18 cellular contexts compared by ENCODE assay signal in genomic region chr21:46248827-46249226, GRCh38. TPM values are rescaled to one million over a fixed set of nuclear protein-coding genes. Genes with fewer than 3 reads are reported as not detected.
DNase-seq lines count a peak whose midpoint lies in the region; ATAC-seq, FAIRE-seq and TF ChIP-seq lines count a peak whose summit lies in the region.
"Had no signal": no experiment of that assay in that cellular context is flagged by ENCODE, and none has a peak within 500 bp of the region (broad histone marks: within the 10 kb centered on the region; RNA-seq: fewer than 3 reads in every experiment).

No MANE protein-coding gene starts in this region.

- H4K20me1 ChIP-seq in H9 (ENCODE audit: control insufficient read depth, insufficient read depth, insufficient read length): no peaks in the 10 kb centered on the region
- 0 out of 2 replicates have a peak, but pooled peaks cover 8% of the 10 kb centered on the region for H4K20me1 ChIP-seq in K562 (replicated peaks; ENCODE audit: control insufficient read depth, insufficient read depth, low read length)

- H3K23ac ChIP-seq in H9 (ENCODE audit: insufficient read length, low read depth, low read length): no peak overlapping the region

- ATAC-seq in activated CD8-positive, alpha-beta memory T cell treated with anti-CD3 and anti-CD28 coated beads, Interleukin-2, amount 10 ng/mL, durations not matched to agents 7 days and 5 days: no peak
- ATAC-seq in K562: no peak
- ATAC-seq: Panc1 had no signal

- no peak for TF ChIP-seq POLR2A in K562 (conservative IDR thresholded peaks at IDR 0.05)
- TF ChIP-seq POLR2A in lower leg skin (IDR thresholded peaks at IDR 0.05): no peak

- no peak overlapping the region for H3K9ac ChIP-seq in H9 (ENCODE audit: extremely low read depth, insufficient read length, low read length)
- H3K9ac ChIP-seq in K562 (ENCODE audit: insufficient read depth in 1 of 2, low read depth in 2 of 2, low read length in 2 of 2): no peak overlapping the region
- H3K9ac ChIP-seq: BLaER1 had no signal

- H3K56ac ChIP-seq in H9 (ENCODE audit: insufficient read length, low read depth, low read length): no peak overlapping the region

- no peak overlapping the region for H2BK12ac ChIP-seq in H9 (ENCODE audit: insufficient read length, low read depth, low read length)

- no peak overlapping the region for H3K18ac ChIP-seq in H9 (ENCODE audit: insufficient read length, low read depth, low read length)

- no CpG with 5 or more reads among the region's 2 CpGs for WGBS in H9 (ENCODE audit: extremely low coverage, insufficient read length, low lambda C conversion rate)
- 97% methylated on average over 2 of the region's 2 CpGs for WGBS in K562 (ENCODE audit: insufficient coverage, low coverage, missing lambda C conversion rate)
- 83 to 91% methylated on average over 2 of the region's 2 CpGs for WGBS in lower leg skin, 2 donors

- TF ChIP-seq CTCF in H9 (conservative IDR thresholded peaks at IDR 0.05) (no peak), K562 (IDR thresholded peaks at IDR 0.05 in 2 of 3, conservative IDR thresholded peaks at IDR 0.05 in 1 of 3; ENCODE audit: insufficient read depth in 2 of 3, low read depth in 1 of 3, low read length in 3 of 3) (no peak), nephron progenitor cell (IDR thresholded peaks at IDR 0.05) (no peak), lower leg skin (IDR thresholded peaks at IDR 0.05) (no peak)

- TSS peak; percentile 21 for BruUV-seq in K562 (replicated peaks; lab: Mats Ljungman, UMichigan)

- no peak overlapping the region for H3T11ph ChIP-seq in H9 (ENCODE audit: low read length)

- in situ Hi-C loops in K562 (cut with MboI): no loop called here

- H2BK120ac ChIP-seq in H9 (ENCODE audit: low read depth, low read length, poor library complexity, severe bottlenecking): no peak overlapping the region

- peaks cover 37% of the 10 kb centered on the region for H3K4me1 Mint-ChIP-seq in activated CD8-positive, alpha-beta memory T cell treated with anti-CD3 and anti-CD28 coated beads, Interleukin-2, amount 10 ng/mL, durations not matched to agents 7 days and 5 days
- no peaks in the 10 kb centered on the region for H3K4me1 Mint-ChIP-seq in H9
- peaks cover 7% of the 10 kb centered on the region for H3K4me1 Mint-ChIP-seq in nephron progenitor cell

- no peak overlapping the region for H4K8ac ChIP-seq in H9 (replicated peaks; ENCODE audit: insufficient read length, low read depth, low read length)

- intact Hi-C loops in K562 (cut with micrococcal nuclease) (no loop called here), lower leg skin (cut with DNase I; ENCODE audit: low total_unique reads) (no loop called here)

- no peak for TF ChIP-seq RAD21 in K562 (CRISPR knock-in tag; conservative IDR thresholded peaks at IDR 0.05 in 1 of 2, IDR thresholded peaks at IDR 0.05 in 1 of 2)

- H3K79me2 ChIP-seq in H9 (ENCODE audit: insufficient read depth, low read length) (no peaks in the 10 kb centered on the region), K562 (ENCODE audit: control insufficient read depth, insufficient read depth, low read length) (no peaks in the 10 kb centered on the region; the same call in 1 of the 3 replicates)

- H3K9me3 ChIP-seq in H9 (ENCODE audit: control insufficient read depth, low read depth, low read length) (no peaks in the 10 kb centered on the region), K562 (replicated peaks; ENCODE audit: control insufficient read depth, insufficient read depth, low read depth, low read length) (no peaks in the 10 kb centered on the region)
- H3K9me3 ChIP-seq: BLaER1, MG63 had no signal

- H3K27me3 ChIP-seq in H9 (ENCODE audit: insufficient read depth, low read length) (no peaks in the 10 kb centered on the region), K562 (ENCODE audit: control insufficient read depth in 2 of 2, insufficient read depth in 2 of 2, low read length in 2 of 2) (no peaks in the 10 kb centered on the region)
- H3K27me3 ChIP-seq: BLaER1, MG63 had no signal

- H3K4me2 ChIP-seq in H9 (ENCODE audit: insufficient read depth, insufficient read length, low read length): no peak overlapping the region
- H3K4me2 ChIP-seq in K562 (ENCODE audit: insufficient read depth, low read length): no peak overlapping the region
- H3K4me2 ChIP-seq: BLaER1 had no signal

- peaks cover 55% of the 10 kb centered on the region for H3K36me3 Mint-ChIP-seq in activated CD8-positive, alpha-beta memory T cell treated with anti-CD3 and anti-CD28 coated beads, Interleukin-2, amount 10 ng/mL, durations not matched to agents 7 days and 5 days
- H3K36me3 Mint-ChIP-seq in H9 (ENCODE audit: insufficient read depth in 1 of 3, low read depth in 3 of 3): peaks cover 48 to 91% (median 78%) of the 10 kb centered on the region in 3 experiments
- peaks cover 66% of the 10 kb centered on the region for H3K36me3 Mint-ChIP-seq in nephron progenitor cell (ENCODE audit: low read depth)

- H2BK20ac ChIP-seq in H9 (ENCODE audit: low read depth, low read length, poor library complexity, severe bottlenecking): no peak overlapping the region

- H3K27me3 Mint-ChIP-seq in activated CD8-positive, alpha-beta memory T cell treated with anti-CD3 and anti-CD28 coated beads, Interleukin-2, amount 10 ng/mL, durations not matched to agents 7 days and 5 days: no peaks in the 10 kb centered on the region
- H3K27me3 Mint-ChIP-seq in H9 (ENCODE audit: low read depth) (no peaks in the 10 kb centered on the region), nephron progenitor cell (ENCODE audit: low read depth, poor library complexity) (peaks cover 1% of the 10 kb centered on the region)
- H3K27me3 Mint-ChIP-seq: CD4-positive, CD25-positive, alpha-beta regulatory T cell had no signal

- H3K4me3 Mint-ChIP-seq in activated CD8-positive, alpha-beta memory T cell treated with anti-CD3 and anti-CD28 coated beads, Interleukin-2, amount 10 ng/mL, durations not matched to agents 7 days and 5 days: no peak overlapping the region
- H3K4me3 Mint-ChIP-seq in H9 (no peak overlapping the region), nephron progenitor cell (no peak overlapping the region)
- H3K4me3 Mint-ChIP-seq: CD4-positive, CD25-positive, alpha-beta regulatory T cell had no signal

- H3K9me1 ChIP-seq in K562 (ENCODE audit: control insufficient read depth, insufficient read depth, low read length): no peaks in the 10 kb centered on the region

- H3K4me3 ChIP-seq in K562 (no peak overlapping the region), lower leg skin (ENCODE audit: low read depth, poor library complexity, severe bottlenecking) (no peak overlapping the region)
- H3K4me3 ChIP-seq: BLaER1, MG63 had no signal

- TF ChIP-seq EP300 in K562 (IDR thresholded peaks at IDR 0.05; ENCODE audit: low read length): no peak

- no peaks in the 10 kb centered on the region for H3K9me3 Mint-ChIP-seq in activated CD8-positive, alpha-beta memory T cell treated with anti-CD3 and anti-CD28 coated beads, Interleukin-2, amount 10 ng/mL, durations not matched to agents 7 days and 5 days (ENCODE audit: low read depth)
- no peaks in the 10 kb centered on the region for H3K9me3 Mint-ChIP-seq in H9
- no peaks in the 10 kb centered on the region for H3K9me3 Mint-ChIP-seq in nephron progenitor cell
- H3K9me3 Mint-ChIP-seq: CD4-positive, CD25-positive, alpha-beta regulatory T cell had no signal

- POLR2A ChIA-PET in K562 (lab: Yijun Ruan, JAX): interaction anchor here (0.6 to 1.1 kb wide), 5 partner anchors 9 to 39 kb away, joined by 3 to 4 read pairs (median 3); no protein-coding TSS in a partner anchor

- H3K27ac ChIP-seq in H9 (ENCODE audit: insufficient read length, low read depth, low read length): no peak overlapping the region
- no peak overlapping the region for H3K27ac ChIP-seq in K562 (ENCODE audit: extremely low read depth, low read depth, low read length)
- H3K27ac ChIP-seq: BLaER1, RWPE1 had no signal

- no peak overlapping the region for H4K5ac ChIP-seq in H9 (ENCODE audit: insufficient read length, low read depth, low read length)

- DNase-seq in activated CD8-positive, alpha-beta memory T cell treated with anti-CD3 and anti-CD28 coated beads, Interleukin-2, amount 10 ng/mL, durations not matched to agents 7 days and 5 days: no peak
- no peak for DNase-seq in activated CD8-positive, alpha-beta memory T cell treated with anti-CD3 and anti-CD28 coated beads for 24 hours
- DNase-seq in H9: no peak
- no peak for DNase-seq in K562 (ENCODE audit: extremely low read depth in 1 of 4, low spot score in 3 of 4)
- DNase-seq in nephron progenitor cell: no peak
- DNase-seq in lower leg skin (ENCODE audit: low spot score in 2 of 2): no peak
- DNase-seq in NCI-H82 treated with DMSO at 0.1 percent for 48 hours (lab: John Stamatoyannopoulos, UW; ENCODE audit: unreplicated experiment): no peak
- DNase-seq: CD4-positive, CD25-positive, alpha-beta regulatory T cell; MG63; NCI-H1694; NCI-H2227 treated with DMSO at 0.1 percent for 48 hours; NCI-H526 treated with DMSO at 0.1 percent for 48 hours had no signal

- H3K4me1 ChIP-seq in H9 (ENCODE audit: insufficient read depth, low read length): no peaks in the 10 kb centered on the region
- H3K4me1 ChIP-seq in K562 (replicated peaks in 1 of 2; ENCODE audit: control insufficient read depth in 2 of 2, insufficient read depth in 2 of 2, low read length in 2 of 2): peaks cover 9 to 14% of the 10 kb centered on the region in 2 experiments; a peak in 4 of 5 replicates

- H3K4ac ChIP-seq in H9 (ENCODE audit: low read depth, low read length): no peak overlapping the region

- no peak overlapping the region for H2BK5ac ChIP-seq in H9 (ENCODE audit: insufficient read length, low read length)

- no peak overlapping the region for H4K91ac ChIP-seq in H9 (ENCODE audit: insufficient read length, low read depth, low read length)

- H3K36me3 ChIP-seq in K562 (ENCODE audit: control insufficient read depth, insufficient read depth, low read length): peaks cover 96% of the 10 kb centered on the region

- H2AFZ ChIP-seq in H9 (ENCODE audit: low read length): no peak overlapping the region
- H2AFZ ChIP-seq in K562 (ENCODE audit: low read depth, low read length): no peak overlapping the region

- no peak for FAIRE-seq in K562 (lab: Jason Lieb, UNC)
- FAIRE-seq: GM18507, H54, HepG2 had no signal

- peak overlapping the region; percentile 4 for H3K27ac Mint-ChIP-seq in activated CD8-positive, alpha-beta memory T cell treated with anti-CD3 and anti-CD28 coated beads, Interleukin-2, amount 10 ng/mL, durations not matched to agents 7 days and 5 days
- H3K27ac Mint-ChIP-seq in H9 (peak overlapping the region in 2 of 3 experiments; percentile 55 to 64; a peak in 2 of 7 replicates), nephron progenitor cell (peak overlapping the region; percentile 78)

- no peaks in the 10 kb centered on the region for H3K23me2 ChIP-seq in H9 (ENCODE audit: insufficient read length, low read depth, low read length, poor library complexity, severe bottlenecking)

- H3K14ac ChIP-seq in H9 (ENCODE audit: insufficient read depth, low read length): no peak overlapping the region

- no peak overlapping the region for H2AK5ac ChIP-seq in H9 (ENCODE audit: insufficient read length, low read length)

- H3K79me1 ChIP-seq in H9 (ENCODE audit: insufficient read depth, low read depth, low read length, poor library complexity, severe bottlenecking): no peaks in the 10 kb centered on the region

- no peak overlapping the region for H2BK15ac ChIP-seq in H9 (ENCODE audit: low read depth, low read length)

- CTCF ChIA-PET in activated CD8-positive, alpha-beta memory T cell treated with anti-CD3 and anti-CD28 coated beads, Interleukin-2, amount 10 ng/mL, durations not matched to agents 7 days and 5 days (lab: Charles Lee): no interaction called here
- CTCF ChIA-PET in K562 (lab: Yijun Ruan, JAX; ENCODE audit: low intra/inter-chr PET ratio): no interaction called here

RNA-seq across cellular contexts. Expression of gene LSS, which starts 20.3 kb away (rescaled TPM):
- total RNA-seq in activated CD8-positive, alpha-beta memory T cell treated with anti-CD3 and anti-CD28 coated beads, Interleukin-2, amount 10 ng/mL, durations not matched to agents 7 days and 5 days: 10 to 100 TPM; 44.9 to 49.5 TPM
- total RNA-seq in H9 (2021): 68.7 and 69.2 TPM in 2 replicates
- total RNA-seq in K562 (2011; cell fraction: chromatin; rRNA removed; ENCODE audit: low replicate concordance): 322 and 719 TPM in 2 replicates
- total RNA-seq in K562 (2011; cell fraction: nucleolus; rRNA removed): 292 and 343 TPM in 2 replicates
- 326 and 359 TPM in 2 replicates for total RNA-seq in K562 (2011; cell fraction: nucleoplasm; rRNA removed)
- 56.4 and 67.6 TPM in 2 replicates for total RNA-seq in K562 (2014; rRNA removed)
- 10.6 and 15.1 TPM in 2 replicates for total RNA-seq in K562 (2014; rRNA removed; fragmentation: Illumina TruSeq; extraction: Trizol)
- 29.6 and 29.8 TPM in 2 replicates for total RNA-seq in K562 (2015; rRNA removed; fragmentation: Illumina TruSeq; extraction: Trizol)
- 87.9 and 89.5 TPM in 2 replicates for total RNA-seq in K562 (2021)
- 81.3 and 221 TPM in 2 replicates for polyA plus RNA-seq in K562 (2011; rRNA removed)
- 98.8 and 159 TPM in 2 replicates for polyA plus RNA-seq in K562 (2011; cell fraction: cytosol; rRNA removed)
- polyA plus RNA-seq in K562 (2011; cell fraction: nucleus; rRNA removed): 739 and 1,169 TPM in 2 replicates
- polyA plus RNA-seq in K562 (2012): 51.7 and 64.9 TPM in 2 replicates
- polyA plus RNA-seq in K562 (2014; fragmentation: Illumina TruSeq; extraction: Trizol): 37.4 and 43.3 TPM in 2 replicates
- 1 to 10 TPM; 2.2 to 2.7 TPM for polyA plus RNA-seq in K562 (2014; fragmentation: Nextera tagmentation; extraction: Ambion mirVana)
- 58.2 and 80.7 TPM in 2 replicates for polyA plus RNA-seq in K562 (2014; rRNA removed)
- 117 and 159 TPM in 2 replicates for polyA minus RNA-seq in K562 (2011; rRNA and poly(A)+ RNA removed)
- 32.4 and 62.6 TPM in 2 replicates for polyA minus RNA-seq in K562 (2011; cell fraction: cytosol; rRNA and poly(A)+ RNA removed)
- 91.6 and 197 TPM in 2 replicates for polyA minus RNA-seq in K562 (2011; cell fraction: nucleus; rRNA and poly(A)+ RNA removed)
- 100 to 1,000 TPM in 1 of 4 donors, 10 to 100 TPM in 3; 60.8 to 165 (median 81.7) TPM for total RNA-seq in lower leg skin

RNA-seq across cellular contexts. Expression of gene MCM3AP, which starts 36.6 kb away (rescaled TPM):
- total RNA-seq in activated CD8-positive, alpha-beta memory T cell treated with anti-CD3 and anti-CD28 coated beads, Interleukin-2, amount 10 ng/mL, durations not matched to agents 7 days and 5 days: 100 to 1,000 TPM; 134 to 139 TPM
- total RNA-seq in H9 (2021) (113 and 124 TPM in 2 replicates), K562 (2014; rRNA removed) (98.9 and 106 TPM in 2 replicates), K562 (2014; rRNA removed; fragmentation: Illumina TruSeq; extraction: Trizol) (69.2 and 73.1 TPM in 2 replicates), K562 (2015; rRNA removed; fragmentation: Illumina TruSeq; extraction: Trizol) (65.1 and 80.9 TPM in 2 replicates), K562 (2021) (154 and 179 TPM in 2 replicates), lower leg skin (10 to 100 TPM; 45.5 to 71.4 (median 57.7) TPM)
- 521 and 755 TPM in 2 replicates for total RNA-seq in K562 (2011; cell fraction: chromatin; rRNA removed; ENCODE audit: low replicate concordance)
- 321 and 328 TPM in 2 replicates for total RNA-seq in K562 (2011; cell fraction: nucleolus; rRNA removed)
- 365 and 369 TPM in 2 replicates for total RNA-seq in K562 (2011; cell fraction: nucleoplasm; rRNA removed)
- polyA plus RNA-seq in K562 (2011; rRNA removed) (60.4 and 69.6 TPM in 2 replicates), K562 (2014; fragmentation: Illumina TruSeq; extraction: Trizol) (65.9 and 75.9 TPM in 2 replicates), K562 (2014; fragmentation: Nextera tagmentation; extraction: Ambion mirVana) (1 to 10 TPM; 6.5 to 9.1 TPM), K562 (2014; rRNA removed) (75.4 and 82.8 TPM in 2 replicates)
- 46.8 and 52.9 TPM in 2 replicates for polyA plus RNA-seq in K562 (2011; cell fraction: cytosol; rRNA removed)
- polyA plus RNA-seq in K562 (2011; cell fraction: nucleus; rRNA removed): 172 and 195 TPM in 2 replicates
- 67.7 and 73.1 TPM in 2 replicates for polyA plus RNA-seq in K562 (2012)
- polyA minus RNA-seq in K562 (2011; rRNA and poly(A)+ RNA removed): 102 and 106 TPM in 2 replicates
- polyA minus RNA-seq in K562 (2011; cell fraction: cytosol; rRNA and poly(A)+ RNA removed): 116 and 119 TPM in 2 replicates
- 122 and 182 TPM in 2 replicates for polyA minus RNA-seq in K562 (2011; cell fraction: nucleus; rRNA and poly(A)+ RNA removed)

RNA-seq across cellular contexts. Expression of gene YBEY, which starts 37.3 kb away (rescaled TPM):
- 1 to 10 TPM; 6.9 to 9.1 TPM for total RNA-seq in activated CD8-positive, alpha-beta memory T cell treated with anti-CD3 and anti-CD28 coated beads, Interleukin-2, amount 10 ng/mL, durations not matched to agents 7 days and 5 days
- total RNA-seq in H9 (2021) (26.2 and 26.5 TPM in 2 replicates), K562 (2014; rRNA removed) (10.7 and 12.4 TPM in 2 replicates), K562 (2014; rRNA removed; fragmentation: Illumina TruSeq; extraction: Trizol) (12.4 and 14.0 TPM in 2 replicates), K562 (2015; rRNA removed; fragmentation: Illumina TruSeq; extraction: Trizol) (14.3 and 15.6 TPM in 2 replicates), K562 (2021) (10.5 and 10.7 TPM in 2 replicates), lower leg skin (10 to 100 TPM in 3 of 4 donors, 1 to 10 TPM in 1; 7.4 to 21.7 (median 17.0) TPM)
- total RNA-seq in K562 (2011; cell fraction: chromatin; rRNA removed; ENCODE audit: low replicate concordance): 18.6 and 19.3 TPM in 2 replicates
- total RNA-seq in K562 (2011; cell fraction: nucleolus; rRNA removed): 15.7 and 16.2 TPM in 2 replicates
- total RNA-seq in K562 (2011; cell fraction: nucleoplasm; rRNA removed): 18.8 and 20.2 TPM in 2 replicates
- polyA plus RNA-seq in K562 (2011; rRNA removed) (9.9 and 15.9 TPM in 2 replicates), K562 (2014; fragmentation: Illumina TruSeq; extraction: Trizol) (14.1 and 14.7 TPM in 2 replicates), K562 (2014; fragmentation: Nextera tagmentation; extraction: Ambion mirVana) (1 to 10 TPM; 6.4 to 9.4 TPM), K562 (2014; rRNA removed) (28.0 and 39.6 TPM in 2 replicates)
- polyA plus RNA-seq in K562 (2011; cell fraction: cytosol; rRNA removed): 8.1 and 10.3 TPM in 2 replicates
- 6.9 and 7.3 TPM in 2 replicates for polyA plus RNA-seq in K562 (2011; cell fraction: nucleus; rRNA removed)
- polyA plus RNA-seq in K562 (2012): 13.9 and 16.0 TPM in 2 replicates
- 7.3 and 8.3 TPM in 2 replicates for polyA minus RNA-seq in K562 (2011; rRNA and poly(A)+ RNA removed)
- 2.5 and 5.2 TPM in 2 replicates for polyA minus RNA-seq in K562 (2011; cell fraction: cytosol; rRNA and poly(A)+ RNA removed)
- polyA minus RNA-seq in K562 (2011; cell fraction: nucleus; rRNA and poly(A)+ RNA removed): 4.6 and 6.9 TPM in 2 replicates

Comparison
In these comparisons a context has a peak if more than half of its experiments do, and no peak if none do; other contexts are left out.
1. H3K27ac Mint-ChIP-seq: peak in every context shown above with its lines; median percentile 78 in nephron progenitor cell; 60 in H9; 4 in activated CD8-positive, alpha-beta memory T cell treated with anti-CD3 and anti-CD28 coated beads, Interleukin-2, amount 10 ng/mL, durations not matched to agents 7 days and 5 days.